In the genomic region with DNA sequence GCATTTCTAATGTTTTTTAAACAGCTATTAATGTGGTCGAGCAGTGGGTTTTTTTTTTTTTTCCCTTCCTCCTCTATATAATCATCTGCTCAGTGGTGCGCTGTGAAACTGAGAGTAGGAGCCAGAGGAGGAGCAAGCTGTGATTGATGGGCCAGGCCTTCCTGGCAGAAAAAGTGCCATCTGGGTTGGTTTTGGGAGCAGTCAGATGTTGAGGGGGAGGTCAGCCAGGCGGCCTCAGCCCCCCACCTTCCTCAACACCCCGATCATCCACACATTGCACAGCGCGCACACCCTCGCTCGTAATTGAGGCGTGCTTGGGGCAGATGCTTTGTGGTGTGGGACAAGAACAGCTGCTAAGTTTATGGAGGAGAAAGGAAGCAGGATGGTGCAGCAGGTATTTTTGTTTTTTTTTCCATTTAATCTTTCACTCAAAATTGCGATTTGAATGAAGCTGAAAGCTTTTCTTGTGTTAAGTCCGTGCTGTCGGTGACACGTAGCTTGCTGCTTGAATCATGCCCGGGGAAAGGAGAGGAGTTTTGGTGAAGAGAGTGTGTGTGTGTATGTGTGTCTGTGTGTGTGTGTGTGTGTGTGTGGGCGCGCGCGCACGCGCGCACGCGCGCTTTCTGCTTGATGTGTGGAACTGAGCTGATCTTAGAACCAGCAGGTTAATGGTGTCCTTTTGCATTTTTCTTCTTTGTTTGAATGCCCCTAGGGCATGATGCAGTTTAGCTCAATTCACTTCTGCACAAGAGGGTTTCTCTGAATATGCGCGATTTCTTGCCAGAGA, we compare ENCODE assay signal across 23 cellular contexts.
DNase-seq lines count a peak whose midpoint lies in the region; ATAC-seq lines count a peak whose summit lies in the region.
"Had no signal": no experiment of that assay in that cellular context is flagged by ENCODE, and none has a peak within 500 bp of the region (broad histone marks: within the 10 kb centered on the region; RNA-seq: fewer than 3 reads in every experiment).

No MANE protein-coding gene starts in this region.

- no peaks in the 10 kb centered on the region for H3K9me3 ChIP-seq in iPS-18c (ENCODE audit: control insufficient read depth, insufficient read depth, low read length)
- H3K9me3 ChIP-seq: adrenal gland, MG63, tibial artery had no signal

- peak overlapping the region; percentile 10; the same call in 1 of the 2 replicates for H3K4me3 ChIP-seq in iPS-18c (ENCODE audit: insufficient read depth, low read depth, low read length)
- H3K4me3 ChIP-seq: adrenal gland, heart left ventricle, MG63, smooth muscle cell, tibial artery had no signal

- intact Hi-C loops in left ventricle myocardium superior (cut with micrococcal nuclease) = no loop called here

- DNase-seq in Daoy (ENCODE audit: low read depth) (peak; percentile 9), NCI-H69 (lab: John Stamatoyannopoulos, UW) (peak; percentile 58), putamen (ENCODE audit: low spot score) (peak; percentile 28), mucosa of gallbladder (ENCODE audit: low spot score) (no peak), NCI-H2107 treated with DMSO at 0.1 percent for 48 hours (lab: John Stamatoyannopoulos, UW; ENCODE audit: unreplicated experiment) (no peak), left ventricle myocardium superior (no peak)
- DNase-seq: activated CD4-positive, alpha-beta T cell treated with anti-CD3 and anti-CD28 coated beads, Interleukin-2, amount 50 U/mL, for 4 hours; activated CD4-positive, CD25-positive, alpha-beta regulatory T cell; activated naive CD4-positive, alpha-beta T cell treated with Interleukin-2 at 50 U/mL for 16 hours; activated T-cell treated with anti-CD3 and anti-CD28 coated beads, Interleukin-2, amount 50 U/mL, for 72 hours; adrenal gland; heart left ventricle; KBM-7; mammary epithelial cell; MG63; NCI-H1417; NK-92 treated with Interleukin-12 subunit alpha and Interleukin-12 subunit beta, amount 100 ng/mL, for 24 hours; stimulated activated CD4-positive, alpha-beta T cell treated with anti-CD3 and anti-CD28 coated beads, Interleukin-2, amount 100 ng/mL, for 24 hours; tibial artery had no signal

- ATAC-seq in GM21576 (IDR thresholded peaks at IDR 0.05; ENCODE audit: unreplicated experiment) (no peak), left ventricle myocardium superior (no peak)
- ATAC-seq: activated T-cell treated with anti-CD3 and anti-CD28 coated beads, Interleukin-2, amount 50 U/mL, for 72 hours; heart left ventricle; Panc1 had no signal

Comparison
In these comparisons a context has a peak if more than half of its experiments do, and no peak if none do; other contexts are left out.
1. DNase-seq: peak in Daoy (single experiment), NCI-H69 (single experiment) and putamen (single experiment); none in mucosa of gallbladder (single experiment), NCI-H2107 treated with DMSO at 0.1 percent for 48 hours (single experiment) and left ventricle myocardium superior (single experiment).